Comparison of ENCODE assay signal across 14 cellular contexts in genomic region chr15:70438776-70439175, GRCh38.
"Had no signal": no experiment of that assay in that cellular context is flagged by ENCODE, and none has a peak within 500 bp of the region (broad histone marks: within the 10 kb centered on the region; RNA-seq: fewer than 3 reads in every experiment).

No MANE protein-coding gene starts in this region.

- H3K36me3 ChIP-seq: esophagus squamous epithelium, thoracic aorta had no signal

- H3K9me3 ChIP-seq: esophagus squamous epithelium, mucosa of descending colon, thoracic aorta had no signal

- DNase-seq: activated CD4-positive, alpha-beta T cell treated with anti-CD3 and anti-CD28 coated beads, Interleukin-2, amount 10 ng/mL, durations not matched to agents 7 days and 5 days; activated CD4-positive, CD25-positive, alpha-beta regulatory T cell; activated naive CD4-positive, alpha-beta T cell; activated naive CD8-positive, alpha-beta T cell treated with anti-CD3 and anti-CD28 coated beads, Interleukin-2, amount 10 ng/mL, durations not matched to agents 7 days and 5 days; cortex of kidney; effector CD4-positive, alpha-beta T cell; esophagus squamous epithelium; foreskin fibroblast; head of caudate nucleus; mammary epithelial cell; mucosa of descending colon; naive thymus-derived CD8-positive, alpha-beta T cell had no signal

- H3K27ac ChIP-seq: esophagus squamous epithelium, thoracic aorta had no signal

- ATAC-seq: mucosa of descending colon; naive thymus-derived CD8-positive, alpha-beta T cell; stimulated activated effector memory CD8-positive, alpha-beta T cell treated with anti-CD3 and anti-CD28 coated beads, Interleukin-12 subunit alpha, Interleukin-12 subunit beta, amount 100 ng/mL, for 72 hours had no signal

- H3K4me3 ChIP-seq: esophagus squamous epithelium, mucosa of descending colon, thoracic aorta had no signal
